12 cellular contexts compared by ENCODE assay signal in the genomic region with DNA sequence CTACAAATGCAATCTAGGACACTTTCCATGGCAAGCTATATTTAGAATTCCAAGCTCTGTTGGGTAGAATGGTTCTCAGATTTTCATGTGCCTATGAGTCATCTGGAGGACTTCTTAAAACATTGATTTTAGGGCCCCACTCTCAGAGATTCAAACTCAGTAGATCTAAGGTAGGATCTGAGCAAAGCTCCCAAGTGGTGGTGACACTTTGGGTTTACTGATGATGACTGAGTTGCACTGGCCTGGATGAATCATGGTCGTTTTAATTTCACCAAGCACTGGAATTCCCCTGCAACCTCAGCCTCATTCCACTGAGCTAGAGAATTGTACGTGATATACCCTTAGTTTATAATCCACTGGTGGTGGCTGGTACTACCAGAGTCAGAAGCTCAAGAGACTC.
DNase-seq lines count a peak whose midpoint lies in the region; ATAC-seq, FAIRE-seq and TF ChIP-seq lines count a peak whose summit lies in the region.
"Had no signal": no experiment of that assay in that cellular context is flagged by ENCODE, and none has a peak within 500 bp of the region (broad histone marks: within the 10 kb centered on the region; RNA-seq: fewer than 3 reads in every experiment).

No MANE protein-coding gene starts in this region.

- CTCF ChIA-PET in A673 (lab: Charles Lee): interaction anchor here (0.5 kb wide), 1 partner anchor 55 kb away, joined by 5 read pairs; no protein-coding TSS in a partner anchor

- H3K4me2 ChIP-seq in astrocyte (ENCODE audit: low read length): peak overlapping the region; percentile 20

- H3K27me3 ChIP-seq in astrocyte (ENCODE audit: insufficient read depth, low read length) (no peaks in the 10 kb centered on the region), A673 (replicated peaks; ENCODE audit: insufficient read depth, low read depth, low read length, poor library complexity) (no peaks in the 10 kb centered on the region)

- H3K79me2 ChIP-seq in astrocyte (ENCODE audit: insufficient read depth, low read length): no peaks in the 10 kb centered on the region

- no peak overlapping the region for H2AFZ ChIP-seq in astrocyte (ENCODE audit: low read depth, low read length)

- H3K4me3 Mint-ChIP-seq in astrocyte (ENCODE audit: unreplicated experiment): peak overlapping the region; percentile 37
- H3K4me3 Mint-ChIP-seq: activated naive CD8-positive, alpha-beta T cell treated with anti-CD3 and anti-CD28 coated beads, Interleukin-2, amount 10 ng/mL, durations not matched to agents 7 days and 5 days; T-helper 1 cell treated with Interleukin-12 subunit alpha and Interleukin-12 subunit beta and Interleukin-4 antibody, amounts not matched to agents 30 μg/mL and 1 μg/mL, for 36 hours; type B pancreatic cell had no signal

- peaks cover 55% of the 10 kb centered on the region for H3K4me1 Mint-ChIP-seq in astrocyte (ENCODE audit: low read depth, unreplicated experiment)
- H3K4me1 Mint-ChIP-seq: activated naive CD8-positive, alpha-beta T cell treated with anti-CD3 and anti-CD28 coated beads, Interleukin-2, amount 10 ng/mL, durations not matched to agents 7 days and 5 days had no signal

- FAIRE-seq in astrocyte (lab: Jason Lieb, UNC): peak; percentile 82

- peak; percentile 49 for ATAC-seq in GM21619 (IDR thresholded peaks at IDR 0.05; ENCODE audit: unreplicated experiment)

- H3K36me3 ChIP-seq in astrocyte (ENCODE audit: insufficient read depth, low read length) (no peaks in the 10 kb centered on the region), A673 (ENCODE audit: insufficient read depth, low read length, poor library complexity, severe bottlenecking) (no peaks in the 10 kb centered on the region)

- no peaks in the 10 kb centered on the region for H3K27me3 Mint-ChIP-seq in astrocyte (ENCODE audit: low read depth, unreplicated experiment)
- H3K27me3 Mint-ChIP-seq: type B pancreatic cell had no signal

- DNase-seq in NK-92 treated with Interleukin-12 subunit alpha and Interleukin-12 subunit beta, amount 100 ng/mL, for 24 hours (lab: John Stamatoyannopoulos, UW): peak; percentile 3
- DNase-seq in NK-92 (lab: John Stamatoyannopoulos, UW; ENCODE audit: unreplicated experiment) (no peak), astrocyte (ENCODE audit: low read depth) (peak; percentile 67), non-pigmented ciliary epithelial cell (ENCODE audit: low read depth) (peak; percentile 77), NCI-H2227 (lab: John Stamatoyannopoulos, UW; ENCODE audit: unreplicated experiment) (no peak), A673 (ENCODE audit: low spot score) (no peak), KBM-7 (no peak)
- DNase-seq: activated naive CD8-positive, alpha-beta T cell treated with anti-CD3 and anti-CD28 coated beads, Interleukin-2, amount 10 ng/mL, durations not matched to agents 7 days and 5 days; NCI-H1417 treated with DMSO at 0.1 percent for 48 hours had no signal

- no TSS peak for BruUV-seq in A673 (replicated peaks; lab: Mats Ljungman, UMichigan)

- no peaks in the 10 kb centered on the region for H4K20me1 ChIP-seq in astrocyte (ENCODE audit: insufficient read depth, low read length)

- intact Hi-C loops in A673 (cut with micrococcal nuclease; ENCODE audit: unreplicated experiment): no loop called here

- no peaks in the 10 kb centered on the region for H3K36me3 Mint-ChIP-seq in astrocyte (ENCODE audit: low read depth, unreplicated experiment)
- H3K36me3 Mint-ChIP-seq: activated naive CD8-positive, alpha-beta T cell treated with anti-CD3 and anti-CD28 coated beads, Interleukin-2, amount 10 ng/mL, durations not matched to agents 7 days and 5 days had no signal

- H3K4me1 ChIP-seq in astrocyte (ENCODE audit: insufficient read depth, low read length) (peaks cover 20% of the 10 kb centered on the region), A673 (ENCODE audit: insufficient read depth, low read length, poor library complexity, severe bottlenecking) (no peaks in the 10 kb centered on the region)

- peaks cover 2% of the 10 kb centered on the region for H3K9me3 Mint-ChIP-seq in astrocyte (ENCODE audit: unreplicated experiment)
- H3K9me3 Mint-ChIP-seq: activated naive CD8-positive, alpha-beta T cell treated with anti-CD3 and anti-CD28 coated beads, Interleukin-2, amount 10 ng/mL, durations not matched to agents 7 days and 5 days; T-helper 1 cell treated with Interleukin-12 subunit alpha and Interleukin-12 subunit beta and Interleukin-4 antibody, amounts not matched to agents 30 μg/mL and 1 μg/mL, for 36 hours had no signal

- no peaks in the 10 kb centered on the region for H3K9me3 ChIP-seq in astrocyte (ENCODE audit: insufficient read depth, low read depth, low read length)
- H3K9me3 ChIP-seq in A673 (ENCODE audit: low read depth, low read length, poor library complexity, severe bottlenecking): no peaks in the 10 kb centered on the region

- peak overlapping the region; percentile 94 for H3K27ac Mint-ChIP-seq in astrocyte (ENCODE audit: unreplicated experiment)
- H3K27ac Mint-ChIP-seq: activated naive CD8-positive, alpha-beta T cell treated with anti-CD3 and anti-CD28 coated beads, Interleukin-2, amount 10 ng/mL, durations not matched to agents 7 days and 5 days; T-helper 1 cell treated with Interleukin-12 subunit alpha and Interleukin-12 subunit beta and Interleukin-4 antibody, amounts not matched to agents 30 μg/mL and 1 μg/mL, for 36 hours; type B pancreatic cell had no signal

- H3K4me3 ChIP-seq in astrocyte (ENCODE audit: insufficient read depth, low read depth, low read length) (no peak overlapping the region), A673 (ENCODE audit: low read depth, low read length, poor library complexity, severe bottlenecking) (no peak overlapping the region)

- POLR2A ChIA-PET in A673 (lab: Charles Lee; ENCODE audit: low non-redundant PET): no interaction called here

- H3K9ac ChIP-seq in astrocyte (ENCODE audit: low read length): no peak overlapping the region

- no peak for TF ChIP-seq CTCF in astrocyte (IDR thresholded peaks at IDR 0.05; ENCODE audit: insufficient read depth, low read depth, low read length)
- no peak for TF ChIP-seq CTCF in A673 (conservative IDR thresholded peaks at IDR 0.05; ENCODE audit: low read depth, low read length)

- H3K27ac ChIP-seq in astrocyte (ENCODE audit: low read depth, low read length) (peak overlapping the region; percentile 50), A673 (ENCODE audit: low read depth, low read length, poor library complexity, severe bottlenecking) (no peak overlapping the region)

- in situ Hi-C loops in KBM-7 (cut with MboI; ENCODE audit: low pct_unique_long_range_greater_than_20kb, low sequenced_read_pairs): no loop called here

Comparison
In these comparisons a context has a peak if more than half of its experiments do, and no peak if none do; other contexts are left out.
1. DNase-seq: peak in NK-92 treated with Interleukin-12 subunit alpha and Interleukin-12 subunit beta, amount 100 ng/mL, for 24 hours (single experiment), astrocyte (single experiment) and non-pigmented ciliary epithelial cell (single experiment); none in NK-92 (single experiment), NCI-H2227 (single experiment), A673 (single experiment) and KBM-7 (single experiment).